Comparison of ENCODE assay signal across 11 cellular contexts in genomic region chr2:232568161-232568560, GRCh38. TPM values are rescaled to one million over a fixed set of nuclear protein-coding genes. Genes with fewer than 3 reads are reported as not detected.
DNase-seq lines count a peak whose midpoint lies in the region; ATAC-seq and TF ChIP-seq lines count a peak whose summit lies in the region.
"Had no signal": no experiment of that assay in that cellular context is flagged by ENCODE, and none has a peak within 500 bp of the region (broad histone marks: within the 10 kb centered on the region; RNA-seq: fewer than 3 reads in every experiment).

No MANE protein-coding gene starts in this region.

- intact Hi-C loops in stomach (cut with DNase I; ENCODE audit: low total_unique reads) = no loop called here

- TF ChIP-seq EP300 in stomach (IDR thresholded peaks at IDR 0.05) = no peak

- H3K36me3 Mint-ChIP-seq in activated T-helper 17 cell treated with anti-CD3 and anti-CD28 coated beads, Interleukin-2, amount 50 U/mL, for 72 hours (ENCODE audit: low read depth) = peaks cover 100% of the 10 kb centered on the region
- H3K36me3 Mint-ChIP-seq in neural progenitor cell = peaks cover 43% of the 10 kb centered on the region

- H3K4me3 ChIP-seq in HFF-Myc (replicated peaks; ENCODE audit: low read depth, low read length) (no peak overlapping the region), neural progenitor cell (no peak overlapping the region), stomach (no peak overlapping the region)

- no peaks in the 10 kb centered on the region for H3K27me3 Mint-ChIP-seq in activated T-helper 17 cell treated with anti-CD3 and anti-CD28 coated beads, Interleukin-2, amount 50 U/mL, for 72 hours
- peaks cover 4% of the 10 kb centered on the region for H3K27me3 Mint-ChIP-seq in neural progenitor cell (ENCODE audit: insufficient read depth, low read depth)

- no peak overlapping the region for H3K4me3 Mint-ChIP-seq in activated T-helper 17 cell treated with anti-CD3 and anti-CD28 coated beads, Interleukin-2, amount 50 U/mL, for 72 hours
- H3K4me3 Mint-ChIP-seq in neural progenitor cell = no peak overlapping the region
- H3K4me3 Mint-ChIP-seq: mesothelial cell of epicardium had no signal

- H3F3A ChIP-seq in neural progenitor cell (ENCODE audit: low read depth) = no peaks in the 10 kb centered on the region

- no peak for ATAC-seq in activated T-helper 17 cell treated with anti-CD3 and anti-CD28 coated beads, Interleukin-2, amount 50 U/mL, for 72 hours (replicated peaks)
- ATAC-seq in GM18868 (IDR thresholded peaks at IDR 0.05; ENCODE audit: unreplicated experiment) (no peak), GM21381 (IDR thresholded peaks at IDR 0.05; ENCODE audit: unreplicated experiment) (no peak)

- H3K9me3 ChIP-seq in neural progenitor cell (ENCODE audit: low read depth) (no peaks in the 10 kb centered on the region), stomach (no peaks in the 10 kb centered on the region)

- H3K4me2 ChIP-seq in neural progenitor cell = no peak overlapping the region

- H3K4me1 Mint-ChIP-seq in activated T-helper 17 cell treated with anti-CD3 and anti-CD28 coated beads, Interleukin-2, amount 50 U/mL, for 72 hours = peaks cover 5% of the 10 kb centered on the region
- no peaks in the 10 kb centered on the region for H3K4me1 Mint-ChIP-seq in neural progenitor cell

- DNase-seq in ACHN (peak; percentile 81), HFF-Myc (ENCODE audit: extremely low read depth, low read depth) (peak; percentile 78), foreskin melanocyte (peak; percentile 57), neural progenitor cell (ENCODE audit: low spot score) (no peak), stomach (no peak)

- peaks cover 3% of the 10 kb centered on the region for H4K20me1 ChIP-seq in neural progenitor cell (ENCODE audit: low read depth)

- no peaks in the 10 kb centered on the region for H3K4me1 ChIP-seq in neural progenitor cell
- H3K4me1 ChIP-seq in stomach = peaks cover 0 to 22% (median 8%) of the 10 kb centered on the region in 4 donors

- 56 to 63% (median 61%) methylated on average over 5 of the region's 5 CpGs for WGBS in stomach, 5 donors

- TF ChIP-seq POLR2A in stomach (IDR thresholded peaks at IDR 0.05) = no peak

- no peak overlapping the region for H2AFZ ChIP-seq in neural progenitor cell (replicated peaks)

- H3K36me3 ChIP-seq in neural progenitor cell (peaks cover 13% of the 10 kb centered on the region), stomach (peaks cover 61 to 100% (median 100%) of the 10 kb centered on the region in 4 donors)

- in situ Hi-C loops in ACHN (cut with HindIII; ENCODE audit: low pct_ligation_motif_present, low pct_unique_long_range_greater_than_20kb, low sequenced_read_pairs) = no loop called here

- no peak overlapping the region for H3K27ac ChIP-seq in neural progenitor cell
- H3K27ac ChIP-seq in stomach = peak overlapping the region in 1 of 5 donors; percentile 35

- H3K9ac ChIP-seq in neural progenitor cell = no peak overlapping the region

- TF ChIP-seq CTCF in HFF-Myc (IDR thresholded peaks at IDR 0.05; ENCODE audit: low read depth, low read length, missing control alignments) (no peak), neural progenitor cell (IDR thresholded peaks at IDR 0.05) (no peak), stomach (IDR thresholded peaks at IDR 0.05) (no peak)

- H3K27ac Mint-ChIP-seq in activated T-helper 17 cell treated with anti-CD3 and anti-CD28 coated beads, Interleukin-2, amount 50 U/mL, for 72 hours = peak overlapping the region; percentile 46
- no peak overlapping the region for H3K27ac Mint-ChIP-seq in neural progenitor cell
- H3K27ac Mint-ChIP-seq: mesothelial cell of epicardium had no signal

- H3K79me2 ChIP-seq in neural progenitor cell (ENCODE audit: low read depth) = no peaks in the 10 kb centered on the region

- no peaks in the 10 kb centered on the region for H3K27me3 ChIP-seq in neural progenitor cell
- no peaks in the 10 kb centered on the region for H3K27me3 ChIP-seq in stomach

- no peaks in the 10 kb centered on the region for H3K9me3 Mint-ChIP-seq in activated T-helper 17 cell treated with anti-CD3 and anti-CD28 coated beads, Interleukin-2, amount 50 U/mL, for 72 hours
- H3K9me3 Mint-ChIP-seq in neural progenitor cell = no peaks in the 10 kb centered on the region
- H3K9me3 Mint-ChIP-seq: mesothelial cell of epicardium had no signal

RNA-seq across cellular contexts. Expression of gene EIF4E2, which starts 17.7 kb away (rescaled TPM):
- total RNA-seq in activated T-helper 17 cell treated with anti-CD3 and anti-CD28 coated beads, Interleukin-2, amount 50 U/mL, for 72 hours = 10 to 100 TPM; 44.3 to 65.7 TPM
- total RNA-seq in neural progenitor cell (ENCODE audit: low replicate concordance) = 72.5 and 97.0 TPM in 2 replicates
- total RNA-seq in stomach = 10 to 100 TPM in 4 of 5 donors, 1 to 10 TPM in 1; 2.3 to 45.2 (median 28.6) TPM
- 10 to 100 TPM; 54.7 to 79.3 (median 69.2) TPM for polyA plus RNA-seq in stomach

RNA-seq across cellular contexts. Expression of gene TIGD1, which starts 17.8 kb away (rescaled TPM):
- total RNA-seq in activated T-helper 17 cell treated with anti-CD3 and anti-CD28 coated beads, Interleukin-2, amount 50 U/mL, for 72 hours = 1 to 10 TPM; 6.0 to 7.7 TPM
- 12.2 and 14.6 TPM in 2 replicates for total RNA-seq in neural progenitor cell (ENCODE audit: low replicate concordance)
- 10 to 100 TPM in 2 of 5 donors, 1 to 10 TPM in 3; 1.2 to 14.5 (median 7.2) TPM for total RNA-seq in stomach
- 1 to 10 TPM; 1.8 to 5.3 (median 4.8) TPM for polyA plus RNA-seq in stomach

RNA-seq across cellular contexts. Expression of gene CHRNG, which starts 28.7 kb away (rescaled TPM):
- not detected for total RNA-seq in activated T-helper 17 cell treated with anti-CD3 and anti-CD28 coated beads, Interleukin-2, amount 50 U/mL, for 72 hours
- total RNA-seq in neural progenitor cell (ENCODE audit: low replicate concordance) (not detected in 2 replicates), stomach (not detected)
- not detected for polyA plus RNA-seq in stomach
- total RNA-seq: mesothelial cell of epicardium; T-helper 2 cell treated with Interferon-gamma antibody and Interleukin-4, amounts not matched to agents 100 ng/mL and 5 ng/mL, for 36 hours; temporal lobe had no signal

RNA-seq across cellular contexts. Expression of gene CHRND, which starts 42.2 kb away (rescaled TPM):
- total RNA-seq in activated T-helper 17 cell treated with anti-CD3 and anti-CD28 coated beads, Interleukin-2, amount 50 U/mL, for 72 hours = not detected
- total RNA-seq in neural progenitor cell (ENCODE audit: low replicate concordance) (0.19 TPM in 1 of 2 replicates, not detected in the other), stomach (not detected)
- polyA plus RNA-seq in stomach = not detected
- total RNA-seq: mesothelial cell of epicardium; T-helper 2 cell treated with Interferon-gamma antibody and Interleukin-4, amounts not matched to agents 100 ng/mL and 5 ng/mL, for 36 hours; temporal lobe had no signal

RNA-seq across cellular contexts. Expression of gene PRSS56, which starts 48.0 kb away (rescaled TPM):
- total RNA-seq in activated T-helper 17 cell treated with anti-CD3 and anti-CD28 coated beads, Interleukin-2, amount 50 U/mL, for 72 hours = not detected
- total RNA-seq in neural progenitor cell (ENCODE audit: low replicate concordance) (not detected in 2 replicates), stomach (not detected)
- polyA plus RNA-seq in stomach = not detected
- total RNA-seq: mesothelial cell of epicardium; T-helper 2 cell treated with Interferon-gamma antibody and Interleukin-4, amounts not matched to agents 100 ng/mL and 5 ng/mL, for 36 hours had no signal

Comparison
In these comparisons a context has a peak if more than half of its experiments do, and no peak if none do; other contexts are left out.
1. DNase-seq: peak in ACHN (single experiment), HFF-Myc (single experiment) and foreskin melanocyte (single experiment); none in neural progenitor cell (single experiment) and stomach (single experiment).